Comparison of ENCODE assay signal across 10 cellular contexts in the genomic region with DNA sequence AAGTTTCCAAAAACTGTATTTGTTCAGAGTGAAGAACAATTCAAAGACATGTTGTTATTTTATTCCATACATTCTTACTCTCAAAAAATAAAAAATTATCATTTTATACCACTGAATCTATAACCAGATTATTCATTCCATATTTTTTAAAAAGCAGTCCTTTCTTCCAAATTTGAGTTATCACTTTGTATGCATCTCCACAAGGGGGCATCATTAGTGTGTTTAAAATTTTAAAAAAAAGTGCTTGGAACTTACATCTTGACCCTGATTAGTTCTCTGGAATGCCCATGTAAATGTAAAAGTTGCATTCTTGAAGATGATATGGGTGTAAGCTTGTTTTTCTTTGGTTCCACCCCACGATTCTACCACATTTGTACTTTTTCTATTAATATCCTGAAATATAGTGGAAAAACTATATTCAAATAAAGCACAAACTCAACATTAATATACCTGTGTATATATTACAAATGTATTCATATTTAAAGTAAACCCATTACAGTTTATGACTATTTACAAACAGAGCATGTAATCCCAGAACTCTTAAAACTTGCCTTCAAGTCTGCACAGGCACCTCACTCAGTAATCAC.
A peak's percentile ranks its signal among the peaks of the same experiment; 100 is the strongest.
DNase-seq lines count a peak whose midpoint lies in the region; ATAC-seq and TF ChIP-seq lines count a peak whose summit lies in the region.
"Had no signal": no experiment of that assay in that cellular context is flagged by ENCODE, and none has a peak within 500 bp of the region (broad histone marks: within the 10 kb centered on the region; RNA-seq: fewer than 3 reads in every experiment).

No MANE protein-coding gene starts in this region.

- no peaks in the 10 kb centered on the region for H3K4me1 ChIP-seq in RWPE2 (ENCODE audit: insufficient read depth, poor library complexity, severe bottlenecking)
- no peaks in the 10 kb centered on the region for H3K4me1 ChIP-seq in gastroesophageal sphincter
- H3K4me1 ChIP-seq: SJSA1 had no signal

- H3K36me3 ChIP-seq in RWPE2 (ENCODE audit: low read depth) = peaks cover 38% of the 10 kb centered on the region
- H3K36me3 ChIP-seq in gastroesophageal sphincter = peaks cover 0 to 41% of the 10 kb centered on the region in 2 donors
- H3K36me3 ChIP-seq: SJSA1 had no signal

- TF ChIP-seq CTCF in GM12864 (IDR thresholded peaks at IDR 0.05; ENCODE audit: low read depth, low read length, missing control alignments) (peak; percentile 40), RWPE2 (IDR thresholded peaks at IDR 0.05; ENCODE audit: poor library complexity, severe bottlenecking) (peak; percentile 78), gastroesophageal sphincter (IDR thresholded peaks at IDR 0.05) (peak in 3 of 4 experiments; percentile 7 to 32 (median 24))

- WGBS in gastroesophageal sphincter (ENCODE audit: low coverage in 1 of 2), 2 donors = 22 to 63% methylated on average over 1 of the region's 1 CpG

- H3K27me3 ChIP-seq in RWPE2 (ENCODE audit: insufficient read depth, poor library complexity, severe bottlenecking) = no peaks in the 10 kb centered on the region
- no peaks in the 10 kb centered on the region for H3K27me3 ChIP-seq in gastroesophageal sphincter
- H3K27me3 ChIP-seq: SJSA1 had no signal

- no peak for TF ChIP-seq EP300 in gastroesophageal sphincter (IDR thresholded peaks at IDR 0.05)

- in situ Hi-C loops in ACHN (cut with HindIII; ENCODE audit: low pct_ligation_motif_present, low pct_unique_long_range_greater_than_20kb, low sequenced_read_pairs) = no loop called here

- ATAC-seq in RWPE2 (ENCODE audit: low read depth) = no peak
- ATAC-seq in gastroesophageal sphincter = no peak
- ATAC-seq in HG02884 (IDR thresholded peaks at IDR 0.05; ENCODE audit: unreplicated experiment) = no peak
- no peak for ATAC-seq in GM18519 (IDR thresholded peaks at IDR 0.05; ENCODE audit: low FRiP score, unreplicated experiment)

- no peak overlapping the region for H3K4me3 ChIP-seq in GM12864 (ENCODE audit: low read depth, low read length)
- H3K4me3 ChIP-seq in RWPE2 (ENCODE audit: severe bottlenecking) = no peak overlapping the region
- no peak overlapping the region for H3K4me3 ChIP-seq in gastroesophageal sphincter
- H3K4me3 ChIP-seq: SJSA1 had no signal

- no peak for TF ChIP-seq POLR2A in gastroesophageal sphincter (IDR thresholded peaks at IDR 0.05)

- DNase-seq in ACHN (peak; percentile 53), GM12864 (ENCODE audit: low read depth) (no peak), RWPE2 (ENCODE audit: low spot score) (no peak), AG08396 (ENCODE audit: low spot score) (no peak), D341Med (ENCODE audit: low spot score) (no peak)
- DNase-seq: hypothalamus had no signal

- H3K27ac ChIP-seq in RWPE2 (ENCODE audit: poor library complexity, severe bottlenecking) (no peak overlapping the region), gastroesophageal sphincter (no peak overlapping the region)
- H3K27ac ChIP-seq: SJSA1 had no signal

- H3K9me3 ChIP-seq in RWPE2 (ENCODE audit: severe bottlenecking) (no peaks in the 10 kb centered on the region), gastroesophageal sphincter (no peaks in the 10 kb centered on the region)
- H3K9me3 ChIP-seq: SJSA1 had no signal

Comparison
In these comparisons a context has a peak if more than half of its experiments do, and no peak if none do; other contexts are left out.
1. CTCF ChIP-seq: peak in every context shown above with its lines; median percentile 78 in RWPE2; 40 in GM12864; 24 in gastroesophageal sphincter.